11 cellular contexts compared by ENCODE assay signal in genomic region chr17:55783684-55784245, GRCh38. TPM values are rescaled to one million over a fixed set of nuclear protein-coding genes. Genes with fewer than 3 reads are reported as not detected.
DNase-seq lines count a peak whose midpoint lies in the region; ATAC-seq and TF ChIP-seq lines count a peak whose summit lies in the region.
"Had no signal": no experiment of that assay in that cellular context is flagged by ENCODE, and none has a peak within 500 bp of the region (broad histone marks: within the 10 kb centered on the region; RNA-seq: fewer than 3 reads in every experiment).

No MANE protein-coding gene starts in this region.

- H3K4me3 ChIP-seq in MG63 = no peak overlapping the region

- peak; percentile 35 for ATAC-seq in esophagus mucosa
- ATAC-seq in HG03135 (IDR thresholded peaks at IDR 0.05; ENCODE audit: unreplicated experiment) = no peak
- ATAC-seq: activated T-cell treated with anti-CD3 and anti-CD28 coated beads, Interleukin-2, amount 50 U/mL, for 4 hours; stimulated activated naive B cell treated with anti-CD40 and anti-IgM and Interleukin-4, amounts not matched to agents 10 μg/mL and 1 μg/mL and 100 μg/mL, for 72 hours had no signal

- H3K27me3 ChIP-seq in MG63 = no peaks in the 10 kb centered on the region

- H3K36me3 ChIP-seq in MG63 = no peaks in the 10 kb centered on the region

- DNase-seq in AG09319 (ENCODE audit: extremely low read depth, low read depth) (peak; percentile 37), MG63 (peak; percentile 92), lung microvascular endothelial cell (ENCODE audit: low read depth in 2 of 2) (peak; percentile 83 to 95), NCI-H774 (lab: John Stamatoyannopoulos, UW) (no peak)
- no peak for DNase-seq in activated CD4-positive, CD25-positive, alpha-beta regulatory T cell treated with anti-CD3 and anti-CD28 coated beads, Interleukin-2, amount 50 U/mL, for 72 hours
- DNase-seq in activated CD8-positive, alpha-beta memory T cell treated with anti-CD3 and anti-CD28 coated beads for 24 hours = no peak
- DNase-seq: activated T-cell treated with anti-CD3 and anti-CD28 coated beads, Interleukin-2, amount 50 U/mL, for 4 hours; mammary epithelial cell; stimulated activated naive B cell treated with anti-CD40 and anti-IgM and Interleukin-4, amounts not matched to agents 10 μg/mL and 1 μg/mL and 100 μg/mL, for 72 hours had no signal

- no peaks in the 10 kb centered on the region for H3K9me3 ChIP-seq in MG63

- no peak for TF ChIP-seq CTCF in AG09319 (IDR thresholded peaks at IDR 0.05; ENCODE audit: low read depth, low read length)

RNA-seq across cellular contexts. Expression of gene PCTP, which starts 32.9 kb away (rescaled TPM):
- total RNA-seq in MG63 (2014; rRNA removed; shearing (Covaris generic); ENCODE audit: low replicate concordance) = 11.3 and 21.4 TPM in 2 replicates
- total RNA-seq in esophagus mucosa (9.1 TPM), lung microvascular endothelial cell (21.6 and 25.2 TPM in 2 replicates)

Comparison
In these comparisons a context has a peak if more than half of its experiments do, and no peak if none do; other contexts are left out.
1. DNase-seq: peak in AG09319 (single experiment), MG63 (single experiment) and lung microvascular endothelial cell (2 of 2); none in activated CD4-positive, CD25-positive, alpha-beta regulatory T cell treated with anti-CD3 and anti-CD28 coated beads, Interleukin-2, amount 50 U/mL, for 72 hours (single experiment), NCI-H774 (single experiment) and activated CD8-positive, alpha-beta memory T cell treated with anti-CD3 and anti-CD28 coated beads for 24 hours (single experiment).